Comparison of ENCODE assay signal across 27 cellular contexts in the genomic region with DNA sequence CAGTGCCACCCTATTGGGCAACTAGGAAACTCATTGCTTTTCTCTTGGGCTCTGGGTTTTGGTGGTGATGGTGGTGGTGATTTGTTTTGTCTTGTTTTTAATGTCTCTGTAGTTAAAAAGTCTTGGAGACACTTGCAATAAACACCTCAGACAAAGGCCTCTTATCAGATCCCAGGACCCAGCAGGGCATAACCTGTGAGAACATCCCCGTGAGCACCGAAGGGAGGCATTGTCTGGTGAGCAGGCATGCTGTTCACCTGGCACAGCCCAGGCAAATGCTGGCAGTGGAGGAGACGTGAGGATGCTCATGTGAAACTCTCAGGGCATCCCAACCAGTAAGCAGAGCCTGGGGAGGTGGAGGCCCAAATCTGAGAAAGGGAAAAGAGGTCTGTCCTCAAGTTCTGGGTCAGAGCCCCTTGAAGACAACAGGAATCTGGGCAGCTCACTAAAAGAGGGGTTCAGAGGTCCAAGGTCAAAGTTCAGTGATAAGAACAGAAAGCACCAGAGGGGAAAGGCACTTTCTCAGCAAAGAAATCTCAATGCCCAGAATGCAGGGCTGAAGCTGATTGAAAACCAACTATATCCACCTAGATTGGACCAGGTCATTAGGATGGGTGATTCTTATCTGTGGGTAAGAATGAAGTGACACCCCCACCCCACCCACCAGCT. TPM values are rescaled to one million over a fixed set of nuclear protein-coding genes. Genes with fewer than 3 reads are reported as not detected.
DNase-seq lines count a peak whose midpoint lies in the region; ATAC-seq and TF ChIP-seq lines count a peak whose summit lies in the region.
"Had no signal": no experiment of that assay in that cellular context is flagged by ENCODE, and none has a peak within 500 bp of the region (broad histone marks: within the 10 kb centered on the region; RNA-seq: fewer than 3 reads in every experiment).

No MANE protein-coding gene starts in this region.

- POLR2A ChIA-PET in MCF 10A (lab: Yijun Ruan, JAX), result interaction anchor here (0.7 to 3.2 kb wide), 12 partner anchors 9 to 878 kb away, joined by 3 to 14 read pairs (median 4); a partner anchor contains a TSS

- H3K36me3 ChIP-seq in mammary epithelial cell (ENCODE audit: insufficient read depth, low read length) (no peaks in the 10 kb centered on the region), esophagus squamous epithelium (no peaks in the 10 kb centered on the region)
- H3K36me3 ChIP-seq: HAP-1 had no signal

- H3K4me3 Mint-ChIP-seq in MCF 10A (ENCODE audit: unreplicated experiment) (no peak overlapping the region), neural crest cell (no peak overlapping the region)

- TF ChIP-seq POLR2A in esophagus squamous epithelium (IDR thresholded peaks at IDR 0.05), result no peak

- H3K27me3 Mint-ChIP-seq in MCF 10A (ENCODE audit: insufficient read depth, unreplicated experiment) (no peaks in the 10 kb centered on the region), neural crest cell (ENCODE audit: low read depth) (peaks cover 2% of the 10 kb centered on the region)

- no peaks in the 10 kb centered on the region for H3K27me3 ChIP-seq in mammary epithelial cell (ENCODE audit: insufficient read depth, low read length)
- H3K27me3 ChIP-seq in esophagus squamous epithelium, result no peaks in the 10 kb centered on the region

- CTCF ChIA-PET in MCF 10A (lab: Yijun Ruan, JAX), result interaction anchor here (1.1 to 1.6 kb wide), 5 partner anchors 12 to 170 kb away, joined by 3 to 7 read pairs (median 5); a partner anchor contains a TSS
- CTCF ChIA-PET in mammary epithelial cell (lab: Charles Lee; ENCODE audit: low non-redundant PET), result no interaction called here

- H3K9me3 ChIP-seq in mammary epithelial cell (replicated peaks; ENCODE audit: insufficient read depth, low read length) (no peaks in the 10 kb centered on the region), esophagus squamous epithelium (no peaks in the 10 kb centered on the region)
- H3K9me3 ChIP-seq: HAP-1, SK-N-SH had no signal

- H3K4me1 ChIP-seq in mammary epithelial cell (ENCODE audit: insufficient read depth, low read length) (peaks cover 11% of the 10 kb centered on the region), esophagus squamous epithelium (peaks cover 0 to 5% (median 0%) of the 10 kb centered on the region in 3 donors)
- H3K4me1 ChIP-seq: HAP-1 had no signal

- intact Hi-C loops in MCF 10A (cut with micrococcal nuclease) (loop anchor here (5.0 kb wide), 1 partner anchor 75 kb away; a partner anchor contains a TSS), mammary epithelial cell (cut with micrococcal nuclease) (no loop called here), esophagus squamous epithelium (cut with DNase I) (no loop called here)

- dilution Hi-C loops in mammary epithelial cell (cut with HindIII; ENCODE audit: low sequenced_read_pairs), result no loop called here

- WGBS in mammary epithelial cell (ENCODE audit: low coverage, missing lambda C conversion rate), result 86% methylated on average over 3 of the region's 3 CpGs
- WGBS in esophagus squamous epithelium, 2 donors, result 40% methylated on average over 1 of the region's 3 CpGs; no CpG with 5 or more reads in 1 of the 2 donors

- no peak overlapping the region for H3K9ac ChIP-seq in mammary epithelial cell (ENCODE audit: insufficient read depth, low read length)
- H3K9ac ChIP-seq: GM23248, SK-N-SH had no signal

- no peak for ATAC-seq in GM21786 (IDR thresholded peaks at IDR 0.05; ENCODE audit: unreplicated experiment)

- DNase-seq in MCF 10A (ENCODE audit: unreplicated experiment), result no peak
- DNase-seq in mammary epithelial cell, result no peak
- DNase-seq in epithelial cell of prostate (ENCODE audit: low read depth, low spot score), result no peak
- no peak for DNase-seq in neural crest cell (ENCODE audit: low read depth, low spot score)
- DNase-seq in KBM-7, result no peak
- DNase-seq in esophagus squamous epithelium (lab: John Stamatoyannopoulos, UW), result no peak
- DNase-seq in stimulated activated CD8-positive, alpha-beta memory T cell treated with anti-CD3 and anti-CD28 coated beads, Interleukin-4, amount 100 ng/mL, for 48 hours, result no peak
- DNase-seq: COR-L47, DMS153, GDM1, KG1, MV-4-11, NCI-H1417, NCI-H187, NCI-H2107, NCI-H510A, NCI-H774, OCI-M1, SHP77 treated with DMSO at 0.1 percent for 48 hours, SK-N-SH had no signal

- no TSS peak for BruUV-seq in MCF 10A (replicated peaks; lab: Mats Ljungman, UMichigan)
- BruUV-seq in mammary epithelial cell (replicated peaks; lab: Mats Ljungman, UMichigan), result no TSS peak

- no peak overlapping the region for H3K4me3 ChIP-seq in mammary epithelial cell (replicated peaks in 1 of 3; ENCODE audit: insufficient read depth in 1 of 3, low read depth in 2 of 3, low read length in 3 of 3)
- no peak overlapping the region for H3K4me3 ChIP-seq in esophagus squamous epithelium
- H3K4me3 ChIP-seq: GM23248, HAP-1 had no signal

- H3K4me2 ChIP-seq in mammary epithelial cell (ENCODE audit: insufficient read depth, low read depth, low read length), result no peak overlapping the region
- H3K4me2 ChIP-seq: SK-N-SH had no signal

- no peaks in the 10 kb centered on the region for H4K20me1 ChIP-seq in mammary epithelial cell (ENCODE audit: insufficient read depth, low read length)

- peak overlapping the region; percentile 43 for H3K27ac Mint-ChIP-seq in MCF 10A (ENCODE audit: low read depth, unreplicated experiment)
- H3K27ac Mint-ChIP-seq in neural crest cell (ENCODE audit: unreplicated experiment), result peak overlapping the region; percentile 59

- H3K9me3 Mint-ChIP-seq in MCF 10A (ENCODE audit: unreplicated experiment) (no peaks in the 10 kb centered on the region), neural crest cell (peaks cover 5% of the 10 kb centered on the region)

- no peak overlapping the region for H3K27ac ChIP-seq in mammary epithelial cell (ENCODE audit: insufficient read depth, low read depth, low read length)
- H3K27ac ChIP-seq in epithelial cell of prostate, result peak overlapping the region; percentile 47
- H3K27ac ChIP-seq in esophagus squamous epithelium, result no peak overlapping the region
- H3K27ac ChIP-seq: 22Rv1, GM23248 had no signal

- H3K4me1 Mint-ChIP-seq in MCF 10A (ENCODE audit: insufficient read depth, unreplicated experiment) (peaks cover 52% of the 10 kb centered on the region), neural crest cell (no peaks in the 10 kb centered on the region)

- TF ChIP-seq CTCF in MCF 10A (IDR thresholded peaks at IDR 0.05; ENCODE audit: unreplicated experiment) (no peak), mammary epithelial cell (conservative IDR thresholded peaks at IDR 0.05 in 1 of 2, IDR thresholded peaks at IDR 0.05 in 1 of 2; ENCODE audit: extremely low read depth in 1 of 2, insufficient read depth in 1 of 2, low read depth in 1 of 2, low read length in 2 of 2) (no peak), neural crest cell (conservative IDR thresholded peaks at IDR 0.05) (no peak), esophagus squamous epithelium (IDR thresholded peaks at IDR 0.05) (no peak)

- H2AFZ ChIP-seq in mammary epithelial cell (ENCODE audit: low read depth, low read length), result no peak overlapping the region
- H2AFZ ChIP-seq: GM23248 had no signal

- in situ Hi-C loops in mammary epithelial cell (cut with MboI; ENCODE audit: low sequenced_read_pairs in 2 of 2), result no loop called here
- in situ Hi-C loops in KBM-7 (cut with MboI; ENCODE audit: low pct_unique_long_range_greater_than_20kb, low sequenced_read_pairs), result no loop called here

- H3K36me3 Mint-ChIP-seq in MCF 10A (ENCODE audit: insufficient read depth, unreplicated experiment) (peaks cover 6% of the 10 kb centered on the region), neural crest cell (ENCODE audit: low read depth) (no peaks in the 10 kb centered on the region)

- no peaks in the 10 kb centered on the region for H3K79me2 ChIP-seq in mammary epithelial cell (ENCODE audit: insufficient read depth, low read length)

RNA-seq across cellular contexts. Expression of a gene that starts 27.7 kb away (rescaled TPM):
- not detected in 2 replicates for total RNA-seq in MCF 10A (2022)
- total RNA-seq in mammary epithelial cell, result not detected
- polyA plus RNA-seq in mammary epithelial cell, result not detected
- not detected for polyA minus RNA-seq in mammary epithelial cell
- not detected in 2 replicates for total RNA-seq in neural crest cell
- under 1 TPM; 0.15 to 0.95 (median 0.43) TPM for total RNA-seq in esophagus squamous epithelium
- total RNA-seq: Daoy, GM23248, RPMI7951 had no signal
- polyA plus RNA-seq: AG04450, GM23248, SK-N-SH had no signal
